In genomic region chr14:73232984-73233383, GRCh38 we compare ENCODE assay signal across 16 cellular contexts. TPM values are rescaled to one million over a fixed set of nuclear protein-coding genes. Genes with fewer than 3 reads are reported as not detected.
DNase-seq lines count a peak whose midpoint lies in the region; ATAC-seq and TF ChIP-seq lines count a peak whose summit lies in the region.
"Had no signal": no experiment of that assay in that cellular context is flagged by ENCODE, and none has a peak within 500 bp of the region (broad histone marks: within the 10 kb centered on the region; RNA-seq: fewer than 3 reads in every experiment).

No MANE protein-coding gene starts in this region.

- H3K36me3 Mint-ChIP-seq in endodermal cell (ENCODE audit: low read depth) (peaks cover 3% of the 10 kb centered on the region), nephron (ENCODE audit: low read depth) (no peaks in the 10 kb centered on the region), MCF 10A (ENCODE audit: insufficient read depth, unreplicated experiment) (peaks cover 12% of the 10 kb centered on the region)

- H3K27ac ChIP-seq in endodermal cell (ENCODE audit: low read depth, low read length): no peak overlapping the region
- H3K27ac ChIP-seq: 22Rv1 had no signal

- H3K4me1 Mint-ChIP-seq in endodermal cell (peaks cover 49% of the 10 kb centered on the region), nephron (peaks cover 68% of the 10 kb centered on the region), MCF 10A (ENCODE audit: insufficient read depth, unreplicated experiment) (peaks cover 28% of the 10 kb centered on the region)

- TF ChIP-seq CTCF in endodermal cell (conservative IDR thresholded peaks at IDR 0.05) (peak; percentile 14), nephron (IDR thresholded peaks at IDR 0.05; ENCODE audit: unreplicated experiment in 3 of 3) (no peak), MCF 10A (IDR thresholded peaks at IDR 0.05; ENCODE audit: unreplicated experiment) (no peak)

- intact Hi-C loops in Right ventricle myocardium superior (cut with DNase I): no loop called here
- intact Hi-C loops in MCF 10A (cut with micrococcal nuclease): no loop called here

- peaks cover 3% of the 10 kb centered on the region for H3K36me3 ChIP-seq in endodermal cell (ENCODE audit: control insufficient read depth, insufficient read depth, low read length)

- DNase-seq in DMS53 (lab: John Stamatoyannopoulos, UW) (peak; percentile 23), DMS53 treated with DMSO at 0.1 percent for 48 hours (lab: John Stamatoyannopoulos, UW; ENCODE audit: unreplicated experiment) (no peak), amniotic epithelial cell (ENCODE audit: low read depth) (peak; percentile 20), endodermal cell (no peak), Right ventricle myocardium superior (no peak), MCF 10A (ENCODE audit: unreplicated experiment) (no peak), SIG-M5 (lab: John Stamatoyannopoulos, UW) (no peak)
- DNase-seq: GDM1, GOT3, NCI-H1694 treated with DMSO at 0.1 percent for 48 hours, NCI-H2107, NCI-H526 had no signal

- CTCF ChIA-PET in MCF 10A (lab: Yijun Ruan, JAX): interaction anchor here (0.7 to 0.8 kb wide), 3 partner anchors 17 to 284 kb away, joined by 3 to 4 read pairs (median 3); no protein-coding TSS in a partner anchor

- H3K27ac Mint-ChIP-seq in endodermal cell (no peak overlapping the region), nephron (peak overlapping the region; percentile 91 to 97 (median 91)), MCF 10A (ENCODE audit: low read depth, unreplicated experiment) (no peak overlapping the region)

- peaks cover 34% of the 10 kb centered on the region for H3K4me1 ChIP-seq in endodermal cell (ENCODE audit: control insufficient read depth, insufficient read depth, low read length)

- H3K4me3 Mint-ChIP-seq in endodermal cell: no peak overlapping the region
- peak overlapping the region in 1 of 3 experiments; percentile 59 for H3K4me3 Mint-ChIP-seq in nephron
- H3K4me3 Mint-ChIP-seq in MCF 10A (ENCODE audit: unreplicated experiment): no peak overlapping the region

- POLR2A ChIA-PET in MCF 10A (lab: Yijun Ruan, JAX): interaction anchor here (0.7 to 1.1 kb wide), 3 partner anchors 15 to 339 kb away, joined by 3 to 5 read pairs (median 4); no protein-coding TSS in a partner anchor

- BruUV-seq in MCF 10A (replicated peaks; lab: Mats Ljungman, UMichigan): no TSS peak

- H3K4me3 ChIP-seq in endodermal cell (ENCODE audit: low read length): no peak overlapping the region

- 88 to 96% methylated on average over 8 of the region's 8 CpGs for WGBS in endodermal cell (ENCODE audit: insufficient coverage in 1 of 2, insufficient read length in 1 of 2), 2 experiments

- H3K27me3 Mint-ChIP-seq in endodermal cell (ENCODE audit: insufficient read depth) (peaks cover 32% of the 10 kb centered on the region), nephron (ENCODE audit: low read depth) (peaks cover 36% of the 10 kb centered on the region), MCF 10A (ENCODE audit: insufficient read depth, unreplicated experiment) (peaks cover 55% of the 10 kb centered on the region)

- H3K9me3 Mint-ChIP-seq in endodermal cell: no peaks in the 10 kb centered on the region
- H3K9me3 Mint-ChIP-seq in nephron: no peaks in the 10 kb centered on the region
- no peaks in the 10 kb centered on the region for H3K9me3 Mint-ChIP-seq in MCF 10A (ENCODE audit: unreplicated experiment)

- no peaks in the 10 kb centered on the region for H3K9me3 ChIP-seq in endodermal cell (ENCODE audit: control insufficient read depth, low read length)

- H3K9ac ChIP-seq in endodermal cell (ENCODE audit: extremely low read depth, low read length, poor library complexity, severe bottlenecking): no peak overlapping the region

- peaks cover 19% of the 10 kb centered on the region for H3K27me3 ChIP-seq in endodermal cell (ENCODE audit: control insufficient read depth, insufficient read depth, low read length, poor library complexity, severe bottlenecking)

- no peak for ATAC-seq in Right ventricle myocardium superior (ENCODE audit: poor library complexity)
- ATAC-seq: Panc1 had no signal

RNA-seq across cellular contexts. Expression of gene PAPLN, which starts 4.3 kb away (rescaled TPM):
- total RNA-seq in endodermal cell (10 to 100 TPM; 18.4 to 20.1 TPM), Right ventricle myocardium superior (2.5 TPM), MCF 10A (2022) (2.1 and 2.8 TPM in 2 replicates)
- 9.0 TPM for polyA plus RNA-seq in endodermal cell (2013, experiment 1 of 2)
- 7.8 TPM for polyA plus RNA-seq in endodermal cell (2013, experiment 2 of 2)
- total RNA-seq: SK-MEL-5 had no signal

Comparison
In these comparisons a context has a peak if more than half of its experiments do, and no peak if none do; other contexts are left out.
1. DNase-seq: peak in DMS53 (single experiment) and amniotic epithelial cell (single experiment); none in DMS53 treated with DMSO at 0.1 percent for 48 hours (single experiment), endodermal cell (single experiment), Right ventricle myocardium superior (single experiment), MCF 10A (single experiment) and SIG-M5 (single experiment).
2. H3K27ac Mint-ChIP-seq: peak in nephron (3 of 3); none in endodermal cell (single experiment) and MCF 10A (single experiment).